8 cellular contexts compared by ENCODE assay signal in the genomic region with DNA sequence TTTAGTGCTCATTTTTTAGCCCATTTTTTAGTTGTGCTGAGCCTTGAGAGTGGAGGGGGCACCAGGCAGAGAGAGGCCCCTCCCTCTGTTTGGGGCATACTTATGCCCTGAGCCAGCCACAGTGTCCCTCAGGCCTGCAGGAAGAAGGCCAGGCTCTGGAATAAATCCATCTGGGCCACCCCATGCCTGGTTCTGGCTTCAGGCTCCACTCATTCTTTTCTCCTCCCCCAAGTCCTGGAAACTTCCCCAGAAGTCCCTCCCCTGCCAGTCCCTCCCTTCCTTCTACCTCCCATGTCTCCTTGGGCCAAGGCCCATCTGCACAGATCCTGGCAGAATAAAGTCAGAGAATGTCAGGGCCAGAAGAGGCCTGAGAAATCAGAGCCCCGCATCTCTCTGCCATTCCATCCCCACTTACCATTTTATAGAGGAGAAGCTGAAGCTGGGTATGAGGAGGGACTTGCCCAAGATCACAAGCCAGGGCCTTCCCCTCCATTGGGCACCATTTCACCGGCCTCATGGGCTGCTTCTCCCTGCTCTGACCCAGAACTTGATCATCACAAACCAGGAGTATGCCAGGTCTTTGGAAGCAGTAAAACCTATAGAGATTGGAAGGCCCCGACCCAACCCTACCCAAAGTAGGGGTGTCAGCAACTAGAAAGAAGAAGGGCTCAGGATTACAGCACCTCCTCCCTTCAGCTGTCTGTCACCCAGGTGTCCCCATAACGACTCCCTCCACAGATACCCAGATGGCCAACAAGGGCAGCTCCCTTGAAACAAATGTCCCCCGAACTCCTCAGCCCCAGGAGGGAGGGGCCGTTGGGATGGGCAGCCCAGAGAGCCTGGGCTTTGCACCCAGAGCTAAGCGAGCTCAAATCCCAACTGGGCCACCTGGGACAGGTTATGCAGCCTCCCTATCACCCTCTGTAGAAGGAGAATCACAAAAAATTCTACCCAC.
DNase-seq lines count a peak whose midpoint lies in the region; ATAC-seq and TF ChIP-seq lines count a peak whose summit lies in the region.

No MANE protein-coding gene starts in this region.

- no peak for TF ChIP-seq EP300 in sigmoid colon (IDR thresholded peaks at IDR 0.05)

- TF ChIP-seq CTCF in heart right ventricle (IDR thresholded peaks at IDR 0.05): no peak
- no peak for TF ChIP-seq CTCF in sigmoid colon (IDR thresholded peaks at IDR 0.05)

- H3K27me3 ChIP-seq in heart right ventricle (no peaks in the 10 kb centered on the region), sigmoid colon (no peaks in the 10 kb centered on the region), H7 (ENCODE audit: control insufficient read depth, insufficient read depth, low read length) (no peaks in the 10 kb centered on the region)

- H3K27ac ChIP-seq in adipose tissue (ENCODE audit: low read depth, low read length) (peak overlapping the region; percentile 57), heart right ventricle (peak overlapping the region in 9 of 10 donors; percentile 50 to 88 (median 69)), sigmoid colon (peak overlapping the region; percentile 64 to 80 (median 74))

- DNase-seq in DMS 273 treated with DMSO at 0.1 percent for 48 hours (lab: John Stamatoyannopoulos, UW): peak; percentile 46
- DNase-seq in heart right ventricle: peak in 1 of 2 donors; percentile 36
- DNase-seq in sigmoid colon: peak; percentile 82
- no peak for DNase-seq in HT-29 (ENCODE audit: low spot score)
- no peak for DNase-seq in H7
- no peak for DNase-seq in activated CD4-positive, alpha-beta T cell treated with anti-CD3 and anti-CD28 coated beads for 4 hours

- ATAC-seq in heart right ventricle (peak in 6 of 8 donors; percentile 23 to 49 (median 34)), GM21360 (IDR thresholded peaks at IDR 0.05; ENCODE audit: unreplicated experiment) (no peak)

- 76 to 85% (median 83%) methylated on average over 7 of the region's 7 CpGs for WGBS in adipose tissue, 3 donors
- WGBS in heart right ventricle, 2 donors: 87 to 92% methylated on average over 7 of the region's 7 CpGs
- 87 to 90% methylated on average over 7 of the region's 7 CpGs for WGBS in sigmoid colon, 2 donors

- H3K9me3 ChIP-seq in heart right ventricle (peaks cover 0 to 9% (median 0%) of the 10 kb centered on the region in 11 donors), sigmoid colon (no peaks in the 10 kb centered on the region)

- H3K4me1 ChIP-seq in heart right ventricle (peaks cover 27 to 87% (median 72%) of the 10 kb centered on the region in 9 donors), sigmoid colon (peaks cover 0 to 58% (median 50%) of the 10 kb centered on the region in 4 donors)

- H3K4me3 ChIP-seq in heart right ventricle (no peak overlapping the region), sigmoid colon (no peak overlapping the region), H7 (ENCODE audit: insufficient read depth, low read depth, low read length) (no peak overlapping the region)

- intact Hi-C loops in heart right ventricle (cut with DNase I): loop anchor here in 2 of 10 donors (5.0 to 10.0 kb wide), 3 partner anchors 35 to 110 kb away; partner anchors contain the start of gene ST3GAL5 (in 1 of the 2)
- intact Hi-C loops in sigmoid colon (cut with DNase I): loop anchor here (2.0 kb wide), 1 partner anchor 108 kb away; the partner anchor contains the start of gene ST3GAL5

- no peaks in the 10 kb centered on the region for H3K36me3 ChIP-seq in heart right ventricle
- H3K36me3 ChIP-seq in sigmoid colon: no peaks in the 10 kb centered on the region
- H3K36me3 ChIP-seq in H7 (replicated peaks; ENCODE audit: control insufficient read depth, insufficient read depth, low read length): no peaks in the 10 kb centered on the region

- TF ChIP-seq POLR2A in sigmoid colon (IDR thresholded peaks at IDR 0.05): no peak

Comparison
In these comparisons a context has a peak if more than half of its experiments do, and no peak if none do; other contexts are left out.
1. DNase-seq: peak in DMS 273 treated with DMSO at 0.1 percent for 48 hours (single experiment) and sigmoid colon (single experiment); none in HT-29 (single experiment), H7 (single experiment) and activated CD4-positive, alpha-beta T cell treated with anti-CD3 and anti-CD28 coated beads for 4 hours (0 of 2).
2. Peak in every context shown above with its lines, with median percentiles within 50 percentile points of each other: H3K27ac ChIP-seq.